ENCODE assay signal across 8 cellular contexts in the genomic region with DNA sequence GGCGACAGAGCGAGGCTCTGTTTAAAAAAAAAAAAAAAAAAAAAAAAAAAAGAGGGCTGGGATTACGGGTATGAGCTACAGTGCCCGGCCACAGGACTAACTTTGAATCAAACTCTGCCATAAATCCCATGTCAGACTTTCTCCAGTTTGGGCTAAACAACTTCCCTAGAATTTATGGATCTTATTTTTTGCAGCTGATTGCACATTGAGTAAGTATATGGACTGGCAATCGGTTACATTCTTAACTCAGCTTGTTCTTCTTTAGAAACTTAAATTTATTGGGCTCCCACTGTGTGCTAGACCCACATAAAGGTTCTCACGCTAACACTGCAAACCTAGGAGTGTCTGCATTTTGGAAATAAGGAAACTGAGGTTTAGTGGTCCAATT. TPM values are rescaled to one million over a fixed set of nuclear protein-coding genes. Genes with fewer than 3 reads are reported as not detected.
DNase-seq lines count a peak whose midpoint lies in the region; ATAC-seq, FAIRE-seq and TF ChIP-seq lines count a peak whose summit lies in the region.

No MANE protein-coding gene starts in this region.

- H3K9me3 ChIP-seq in right lobe of liver, result no peaks in the 10 kb centered on the region
- no peaks in the 10 kb centered on the region for H3K9me3 ChIP-seq in tibial nerve

- no peak for FAIRE-seq in D721Med (lab: Jason Lieb, UNC)

- H3K27me3 Mint-ChIP-seq in activated T-cell treated with anti-CD3 and anti-CD28 coated beads, Interleukin-2, amount 50 U/mL, for 24 hours, result no peaks in the 10 kb centered on the region

- no peaks in the 10 kb centered on the region for H3K27me3 ChIP-seq in right lobe of liver
- H3K27me3 ChIP-seq in tibial nerve, result no peaks in the 10 kb centered on the region

- peak overlapping the region; percentile 84 for H3K4me3 Mint-ChIP-seq in activated T-cell treated with anti-CD3 and anti-CD28 coated beads, Interleukin-2, amount 50 U/mL, for 24 hours

- intact Hi-C loops in right lobe of liver (cut with DNase I), result loop anchor here in 1 of 2 donors (10.0 kb wide), 1 partner anchor 77 kb away; a partner anchor contains a TSS

- peak overlapping the region; percentile 97 for H3K27ac Mint-ChIP-seq in activated T-cell treated with anti-CD3 and anti-CD28 coated beads, Interleukin-2, amount 50 U/mL, for 24 hours

- H3K36me3 ChIP-seq in right lobe of liver, result no peaks in the 10 kb centered on the region
- H3K36me3 ChIP-seq in tibial nerve, result no peaks in the 10 kb centered on the region

- TF ChIP-seq POLR2A in right lobe of liver (IDR thresholded peaks at IDR 0.05), result no peak
- no peak for TF ChIP-seq POLR2A in tibial nerve (IDR thresholded peaks at IDR 0.05)

- H3K36me3 Mint-ChIP-seq in activated T-cell treated with anti-CD3 and anti-CD28 coated beads, Interleukin-2, amount 50 U/mL, for 24 hours (ENCODE audit: low read depth), result peaks cover 34% of the 10 kb centered on the region

- H3K4me1 ChIP-seq in right lobe of liver (peaks cover 0 to 15% (median 6%) of the 10 kb centered on the region in 4 donors), tibial nerve (peaks cover 0 to 48% (median 16%) of the 10 kb centered on the region in 4 donors)

- H3K4me3 ChIP-seq in astrocyte of the cerebellum (ENCODE audit: low read depth, low read length) (peak overlapping the region; percentile 56), right lobe of liver (peak overlapping the region; percentile 45 to 89 (median 82)), tibial nerve (peak overlapping the region in 2 of 4 donors; percentile 64 to 99)

- no peak for TF ChIP-seq EP300 in tibial nerve (IDR thresholded peaks at IDR 0.05)

- ATAC-seq in right lobe of liver (no peak), HG03159 (IDR thresholded peaks at IDR 0.05; ENCODE audit: unreplicated experiment) (no peak)

- 59% methylated on average over 2 of the region's 6 CpGs for WGBS in right lobe of liver (ENCODE audit: insufficient coverage, low coverage, low lambda C conversion rate, missing lambda C conversion rate)
- 53 to 59% methylated on average over 6 of the region's 6 CpGs for WGBS in tibial nerve, 2 donors

- no peak for DNase-seq in activated T-cell treated with anti-CD3 and anti-CD28 coated beads, Interleukin-2, amount 50 U/mL, for 24 hours
- no peak for DNase-seq in activated T-cell treated with anti-CD3 and anti-CD28 coated beads, Interleukin-2, amount 50 U/mL, for 1 hour
- DNase-seq in astrocyte of the cerebellum (ENCODE audit: low read depth), result no peak
- DNase-seq in right lobe of liver, result no peak
- no peak for DNase-seq in tibial nerve (ENCODE audit: low spot score in 2 of 2)
- DNase-seq in D721Med (ENCODE audit: insufficient read length, low spot score), result no peak
- no peak for DNase-seq in NK-92 treated with Interleukin-12 subunit alpha and Interleukin-12 subunit beta, amount 100 ng/mL, for 24 hours (lab: John Stamatoyannopoulos, UW)

- peaks cover 48% of the 10 kb centered on the region for H3K4me1 Mint-ChIP-seq in activated T-cell treated with anti-CD3 and anti-CD28 coated beads, Interleukin-2, amount 50 U/mL, for 24 hours (ENCODE audit: low read depth)

- no peaks in the 10 kb centered on the region for H3K9me3 Mint-ChIP-seq in activated T-cell treated with anti-CD3 and anti-CD28 coated beads, Interleukin-2, amount 50 U/mL, for 24 hours

- no peak for TF ChIP-seq CTCF in astrocyte of the cerebellum (IDR thresholded peaks at IDR 0.05; ENCODE audit: low read depth, low read length, missing control alignments)
- no peak for TF ChIP-seq CTCF in right lobe of liver (IDR thresholded peaks at IDR 0.05)
- no peak for TF ChIP-seq CTCF in tibial nerve (IDR thresholded peaks at IDR 0.05)
- no peak for TF ChIP-seq CTCF in D721Med (IDR thresholded peaks at IDR 0.05; ENCODE audit: insufficient read depth, missing control alignments)

- in situ Hi-C loops in astrocyte of the cerebellum (cut with HindIII; ENCODE audit: low sequenced_read_pairs), result no loop called here

- H3K27ac ChIP-seq in right lobe of liver (peak overlapping the region; percentile 89 to 94 (median 94)), tibial nerve (peak overlapping the region; percentile 93 to 99 (median 98))

RNA-seq across cellular contexts. Expression of a gene that starts 0.8 kb away (rescaled TPM):
- total RNA-seq in right lobe of liver, result 10 to 100 TPM in 5 of 6 experiments, 1 to 10 TPM in 1; 7.9 to 23.3 (median 18.9) TPM
- 10 to 100 TPM; 46.7 to 70.5 (median 59.9) TPM for total RNA-seq in tibial nerve

RNA-seq across cellular contexts. Expression of a gene that starts 39.8 kb away (rescaled TPM):
- 10 to 100 TPM in 4 of 6 experiments, 1 to 10 TPM in 2; 5.2 to 54.7 (median 15.3) TPM for total RNA-seq in right lobe of liver
- 10 to 100 TPM; 18.6 to 24.7 (median 21.2) TPM for total RNA-seq in tibial nerve
